In the genomic region with DNA sequence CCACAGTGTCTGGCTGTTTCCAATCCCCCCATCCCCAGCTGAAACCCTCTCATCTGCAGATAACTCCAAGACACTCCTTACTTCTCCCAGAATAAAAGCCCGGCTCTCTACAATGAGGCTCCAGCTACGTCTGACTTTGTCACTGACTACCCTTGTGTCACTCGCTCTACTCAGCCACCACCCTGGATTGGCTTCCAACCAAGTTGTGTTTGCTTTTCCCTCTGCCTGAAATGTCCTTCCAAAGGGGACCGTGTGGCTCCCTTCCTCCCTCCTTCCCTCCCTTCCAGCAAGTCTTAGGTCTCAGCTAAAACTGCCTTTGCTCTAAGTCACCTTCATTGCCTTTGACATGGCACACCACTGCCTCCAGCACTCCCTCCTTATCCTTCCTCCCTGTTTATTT, we compare ENCODE assay signal across 23 cellular contexts. TPM values are rescaled to one million over a fixed set of nuclear protein-coding genes. Genes with fewer than 3 reads are reported as not detected.
DNase-seq lines count a peak whose midpoint lies in the region; ATAC-seq and TF ChIP-seq lines count a peak whose summit lies in the region.
"Had no signal": no experiment of that assay in that cellular context is flagged by ENCODE, and none has a peak within 500 bp of the region (broad histone marks: within the 10 kb centered on the region; RNA-seq: fewer than 3 reads in every experiment).

No MANE protein-coding gene starts in this region.

- no peaks in the 10 kb centered on the region for H3K9me3 ChIP-seq in lower lobe of right lung
- H3K9me3 ChIP-seq: A549; BLaER1 treated with 17β-estradiol and CSF1 and Interleukin-3, amounts not matched to agents 10 nM and 100 nM; psoas muscle; SJSA1; spleen; thoracic aorta had no signal

- no peaks in the 10 kb centered on the region for H3K9me3 Mint-ChIP-seq in T-helper 2 cell treated with Interferon-gamma antibody and Interleukin-4, amounts not matched to agents 5 μg/mL and 100 μg/mL, for 36 hours
- H3K9me3 Mint-ChIP-seq in type B pancreatic cell, result no peaks in the 10 kb centered on the region
- no peaks in the 10 kb centered on the region for H3K9me3 Mint-ChIP-seq in activated T-cell treated with anti-CD3 and anti-CD28 coated beads, Interleukin-2, amount 50 U/mL, for 4 hours
- H3K9me3 Mint-ChIP-seq: activated T-helper 2 cell treated with anti-CD3 and anti-CD28 coated beads, Interferon-gamma antibody, Interleukin-2, Interleukin-4, amounts not matched to agents 10 μg/mL and 5 μg/mL and 100 μg/mL, durations not matched to agents 14 hours and 24 hours and 36 hours had no signal

- H3K4me1 Mint-ChIP-seq in T-helper 2 cell treated with Interferon-gamma antibody and Interleukin-4, amounts not matched to agents 5 μg/mL and 100 μg/mL, for 36 hours (ENCODE audit: low read depth), result peaks cover 23% of the 10 kb centered on the region
- H3K4me1 Mint-ChIP-seq in type B pancreatic cell (ENCODE audit: unreplicated experiment), result peaks cover 19% of the 10 kb centered on the region
- peaks cover 10% of the 10 kb centered on the region for H3K4me1 Mint-ChIP-seq in activated T-cell treated with anti-CD3 and anti-CD28 coated beads, Interleukin-2, amount 50 U/mL, for 4 hours (ENCODE audit: low read depth)

- DNase-seq in T-helper 2 cell treated with Interferon-gamma antibody and Interleukin-4, amounts not matched to agents 5 μg/mL and 100 μg/mL, for 36 hours (ENCODE audit: low spot score), result no peak
- DNase-seq in T-helper 2 cell, result no peak
- DNase-seq in caudate nucleus (lab: John Stamatoyannopoulos, UW), result no peak
- DNase-seq in lower lobe of right lung, result no peak
- no peak for DNase-seq in type B pancreatic cell (ENCODE audit: extremely low spot score, unreplicated experiment)
- no peak for DNase-seq in activated T-cell treated with anti-CD3 and anti-CD28 coated beads, Interleukin-2, amount 50 U/mL, for 4 hours
- no peak for DNase-seq in GM19240 (ENCODE audit: insufficient read length, low spot score)
- no peak for DNase-seq in stimulated activated CD4-positive, alpha-beta T cell treated with anti-CD3 and anti-CD28 coated beads, Interleukin-4, amount 100 ng/mL, for 1 hour
- DNase-seq: activated CD8-positive, alpha-beta memory T cell treated with anti-CD3 and anti-CD28 coated beads, Interleukin-2, amount 10 ng/mL, durations not matched to agents 7 days and 5 days; head of caudate nucleus; immature natural killer cell; naive thymus-derived CD4-positive, alpha-beta T cell; NCI-H1436 treated with DMSO at 0.1 percent for 48 hours; NCI-H446 treated with DMSO at 0.1 percent for 48 hours; psoas muscle; spleen had no signal

- no peak for TF ChIP-seq CTCF in lower lobe of right lung (IDR thresholded peaks at IDR 0.05)
- no peak for TF ChIP-seq CTCF in type B pancreatic cell (conservative IDR thresholded peaks at IDR 0.05)

- H3K4me1 ChIP-seq in lower lobe of right lung, result peaks cover 40% of the 10 kb centered on the region
- H3K4me1 ChIP-seq: psoas muscle, SJSA1 had no signal

- H3K27ac ChIP-seq in caudate nucleus (ENCODE audit: low read depth, low read length) (peak overlapping the region; percentile 30), lower lobe of right lung (peak overlapping the region; percentile 36)
- H3K27ac ChIP-seq: A549; BLaER1 treated with 17β-estradiol and CSF1 and Interleukin-3, amounts not matched to agents 10 nM and 100 nM; psoas muscle; SJSA1; thoracic aorta had no signal

- H3K4me3 Mint-ChIP-seq in T-helper 2 cell treated with Interferon-gamma antibody and Interleukin-4, amounts not matched to agents 5 μg/mL and 100 μg/mL, for 36 hours, result no peak overlapping the region
- H3K4me3 Mint-ChIP-seq in type B pancreatic cell, result no peak overlapping the region
- H3K4me3 Mint-ChIP-seq in activated T-cell treated with anti-CD3 and anti-CD28 coated beads, Interleukin-2, amount 50 U/mL, for 4 hours, result no peak overlapping the region
- H3K4me3 Mint-ChIP-seq: activated CD8-positive, alpha-beta memory T cell treated with anti-CD3 and anti-CD28 coated beads, Interleukin-2, amount 10 ng/mL, durations not matched to agents 7 days and 5 days; immature natural killer cell; naive thymus-derived CD4-positive, alpha-beta T cell had no signal

- no peak overlapping the region for H3K4me3 ChIP-seq in lower lobe of right lung
- H3K4me3 ChIP-seq: A549; BLaER1 treated with 17β-estradiol and CSF1 and Interleukin-3, amounts not matched to agents 10 nM and 100 nM; psoas muscle; SJSA1; spleen; thoracic aorta had no signal

- peak; percentile 34 to 42 for ATAC-seq in lower lobe of right lung
- ATAC-seq in activated T-cell treated with anti-CD3 and anti-CD28 coated beads, Interleukin-2, amount 50 U/mL, for 4 hours, result no peak
- ATAC-seq: A549; activated CD4-positive, CD25-positive, alpha-beta regulatory T cell treated with anti-CD3 and anti-CD28 coated beads, Interleukin-2, amount 50 U/mL, for 24 hours; activated CD8-positive, alpha-beta memory T cell treated with anti-CD3 and anti-CD28 coated beads, Interleukin-2, amount 10 ng/mL, durations not matched to agents 7 days and 5 days; naive thymus-derived CD4-positive, alpha-beta T cell; psoas muscle had no signal

- H3K27me3 Mint-ChIP-seq in T-helper 2 cell treated with Interferon-gamma antibody and Interleukin-4, amounts not matched to agents 5 μg/mL and 100 μg/mL, for 36 hours (ENCODE audit: low read depth), result peaks cover 33% of the 10 kb centered on the region
- no peaks in the 10 kb centered on the region for H3K27me3 Mint-ChIP-seq in type B pancreatic cell
- H3K27me3 Mint-ChIP-seq in activated T-cell treated with anti-CD3 and anti-CD28 coated beads, Interleukin-2, amount 50 U/mL, for 4 hours (ENCODE audit: low read depth), result no peaks in the 10 kb centered on the region

- peak overlapping the region; percentile 15 for H3K27ac Mint-ChIP-seq in T-helper 2 cell treated with Interferon-gamma antibody and Interleukin-4, amounts not matched to agents 5 μg/mL and 100 μg/mL, for 36 hours
- peak overlapping the region; percentile 63 for H3K27ac Mint-ChIP-seq in type B pancreatic cell
- H3K27ac Mint-ChIP-seq: activated CD8-positive, alpha-beta memory T cell treated with anti-CD3 and anti-CD28 coated beads, Interleukin-2, amount 10 ng/mL, durations not matched to agents 7 days and 5 days; activated T-helper 2 cell treated with anti-CD3 and anti-CD28 coated beads, Interferon-gamma antibody, Interleukin-2, Interleukin-4, amounts not matched to agents 10 μg/mL and 5 μg/mL and 100 μg/mL, durations not matched to agents 14 hours and 24 hours and 36 hours; immature natural killer cell; naive thymus-derived CD4-positive, alpha-beta T cell had no signal

- intact Hi-C loops in lower lobe of right lung (cut with DNase I), result no loop called here

- H3K27me3 ChIP-seq in lower lobe of right lung (ENCODE audit: low read depth), result no peaks in the 10 kb centered on the region
- H3K27me3 ChIP-seq: BLaER1 treated with 17β-estradiol and CSF1 and Interleukin-3, amounts not matched to agents 10 nM and 100 nM; SJSA1 had no signal

- no peaks in the 10 kb centered on the region for H3K36me3 ChIP-seq in lower lobe of right lung
- H3K36me3 ChIP-seq: BLaER1 treated with 17β-estradiol and CSF1 and Interleukin-3, amounts not matched to agents 10 nM and 100 nM; SJSA1; spleen; thoracic aorta had no signal

- no peaks in the 10 kb centered on the region for H3K36me3 Mint-ChIP-seq in T-helper 2 cell treated with Interferon-gamma antibody and Interleukin-4, amounts not matched to agents 5 μg/mL and 100 μg/mL, for 36 hours (ENCODE audit: low read depth)
- peaks cover 13% of the 10 kb centered on the region for H3K36me3 Mint-ChIP-seq in type B pancreatic cell
- no peaks in the 10 kb centered on the region for H3K36me3 Mint-ChIP-seq in activated T-cell treated with anti-CD3 and anti-CD28 coated beads, Interleukin-2, amount 50 U/mL, for 4 hours (ENCODE audit: insufficient read depth)
- H3K36me3 Mint-ChIP-seq: activated CD8-positive, alpha-beta memory T cell treated with anti-CD3 and anti-CD28 coated beads, Interleukin-2, amount 10 ng/mL, durations not matched to agents 7 days and 5 days; naive thymus-derived CD4-positive, alpha-beta T cell had no signal

RNA-seq across cellular contexts. Expression of a gene that starts 42.8 kb away (rescaled TPM):
- total RNA-seq in lower lobe of right lung (127 TPM), type B pancreatic cell (ENCODE audit: low replicate concordance) (190 and 544 TPM in 2 replicates)
- total RNA-seq in activated T-cell treated with anti-CD3 and anti-CD28 coated beads, Interleukin-2, amount 50 U/mL, for 4 hours, result 1 to 10 TPM in 2 of 3 donors, under 1 TPM in 1; 0.71 to 1.8 (median 1.3) TPM
- total RNA-seq: lung microvascular endothelial cell had no signal

Comparison
In these comparisons a context has a peak if more than half of its experiments do, and no peak if none do; other contexts are left out.
1. ATAC-seq: peak in lower lobe of right lung (2 of 2); none in activated T-cell treated with anti-CD3 and anti-CD28 coated beads, Interleukin-2, amount 50 U/mL, for 4 hours (0 of 2).
2. RNA of a gene that starts 42.8 kb away (total RNA-seq): 190 to 544 TPM in type B pancreatic cell and 127 TPM in lower lobe of right lung (single experiment); 0.71 to 1.8 TPM in activated T-cell treated with anti-CD3 and anti-CD28 coated beads, Interleukin-2, amount 50 U/mL, for 4 hours; every median in the first group is over 10 times any median in the second.